8 cellular contexts compared by ENCODE assay signal in genomic region chr12:42541308-42541707, GRCh38. TPM values are rescaled to one million over a fixed set of nuclear protein-coding genes. Genes with fewer than 3 reads are reported as not detected.
A peak's percentile ranks its signal among the peaks of the same experiment; 100 is the strongest.
DNase-seq lines count a peak whose midpoint lies in the region; ATAC-seq, FAIRE-seq and TF ChIP-seq lines count a peak whose summit lies in the region.
"Not testable (repeated sequence)": the region's sequence is repeated elsewhere in the genome, so short reads cannot be mapped to it uniquely, and the experiment has no call there.
"Had no signal": no experiment of that assay in that cellular context is flagged by ENCODE, and none has a peak within 500 bp of the region (broad histone marks: within the 10 kb centered on the region; RNA-seq: fewer than 3 reads in every experiment).

No MANE protein-coding gene starts in this region.

- POLR2A ChIA-PET in HEK293 (lab: Yijun Ruan, JAX) = interaction anchor here (0.7 kb wide), 1 partner anchor 28 kb away, joined by 4 read pairs; no protein-coding TSS in a partner anchor
- POLR2A ChIA-PET in WTC11 (lab: Charles Lee); K562 (lab: Yijun Ruan, JAX); HepG2 (lab: Yijun Ruan, JAX): not testable (repeated sequence)

- not testable (repeated sequence) for H3K9me1 ChIP-seq in K562 (ENCODE audit: control insufficient read depth, insufficient read depth, low read length)

- 5% methylated on average over 2 of the region's 2 CpGs for WGBS in K562 (ENCODE audit: insufficient coverage, low coverage, missing lambda C conversion rate)
- 5% methylated on average over 2 of the region's 2 CpGs for WGBS in HepG2 (ENCODE audit: low lambda C conversion rate)
- 73% methylated on average over 2 of the region's 2 CpGs for WGBS in smooth muscle cell (ENCODE audit: low lambda C conversion rate)

- H3K36me3 ChIP-seq in HEK293 (ENCODE audit: control insufficient read depth in 2 of 2, insufficient read depth in 1 of 2, low read length in 2 of 2); K562 (ENCODE audit: control insufficient read depth, insufficient read depth, low read length); HepG2 (replicated peaks in 1 of 2; ENCODE audit: control insufficient read depth in 1 of 2, insufficient read depth in 2 of 2, low read length in 2 of 2); smooth muscle cell (ENCODE audit: low read depth): not testable (repeated sequence)

- not testable (repeated sequence) for DNase-seq in WTC11 (ENCODE audit: low spot score); K562 (ENCODE audit: extremely low read depth in 1 of 4, low spot score in 3 of 4); HepG2 (ENCODE audit: low spot score); smooth muscle cell (lab: John Stamatoyannopoulos, UW; ENCODE audit: unreplicated experiment)

- H3K27me3 Mint-ChIP-seq in WTC11 (ENCODE audit: low read depth) = not testable (repeated sequence)

- CTCF ChIA-PET in HEK293 (lab: Yijun Ruan, JAX) = interaction anchor here (1.4 kb wide), 1 partner anchor 28 kb away, joined by 4 read pairs; no protein-coding TSS in a partner anchor
- CTCF ChIA-PET in WTC11 (lab: Charles Lee); K562 (lab: Yijun Ruan, JAX; ENCODE audit: low intra/inter-chr PET ratio); HepG2 (lab: Yijun Ruan, JAX; ENCODE audit: low intra/inter-chr PET ratio, low total read pairs): not testable (repeated sequence)

- not testable (repeated sequence) for FAIRE-seq in K562 (lab: Jason Lieb, UNC); HepG2 (lab: Jason Lieb, UNC)

- not testable (repeated sequence) for H3K4me3 ChIP-seq in HEK293 (ENCODE audit: low read depth, low read length); K562; HepG2 (replicated peaks in 1 of 3; ENCODE audit: insufficient read depth in 1 of 3, low read depth in 2 of 3, low read length in 3 of 3); smooth muscle cell

- not testable (repeated sequence) for H3K27me3 ChIP-seq in K562 (ENCODE audit: control insufficient read depth in 2 of 2, insufficient read depth in 2 of 2, low read length in 2 of 2); HepG2 (ENCODE audit: control insufficient read depth in 1 of 2, insufficient read depth in 2 of 2, low read length in 2 of 2); smooth muscle cell (ENCODE audit: low read depth)

- BruUV-seq in K562 (replicated peaks; lab: Mats Ljungman, UMichigan); HepG2 (replicated peaks; lab: Mats Ljungman, UMichigan): not testable (repeated sequence)

- not testable (repeated sequence) for H3K27ac Mint-ChIP-seq in WTC11

- not testable (repeated sequence) for H3K4me1 Mint-ChIP-seq in WTC11

- in situ Hi-C loops in K562 (cut with MboI); HepG2 (cut with HindIII; ENCODE audit: extremely low pct_ligation_motif_present, low pct_unique_long_range_greater_than_20kb): not testable (repeated sequence)

- not testable (repeated sequence) for H3K36me3 Mint-ChIP-seq in WTC11

- H3K4me3 Mint-ChIP-seq in WTC11 = not testable (repeated sequence)

- H3K4me2 ChIP-seq in K562 (ENCODE audit: insufficient read depth, low read length); HepG2 (ENCODE audit: low read depth, low read length); smooth muscle cell: not testable (repeated sequence)

- TF ChIP-seq CTCF in HEK293 (tag by site-specific recombination; IDR thresholded peaks at IDR 0.05); WTC11 (IDR thresholded peaks at IDR 0.05); K562 (IDR thresholded peaks at IDR 0.05 in 2 of 3, conservative IDR thresholded peaks at IDR 0.05 in 1 of 3; ENCODE audit: insufficient read depth in 2 of 3, low read depth in 1 of 3, low read length in 3 of 3); HepG2 (CRISPR knock-in tag; IDR thresholded peaks at IDR 0.05); smooth muscle cell (IDR thresholded peaks at IDR 0.05; ENCODE audit: borderline replicate concordance, insufficient read depth, poor library complexity, severe bottlenecking): not testable (repeated sequence)

- H3K9me3 ChIP-seq in HEK293 (ENCODE audit: control insufficient read depth, insufficient read depth, low read depth, low read length); K562 (replicated peaks; ENCODE audit: control insufficient read depth, insufficient read depth, low read depth, low read length); HepG2 (ENCODE audit: low read length); smooth muscle cell (replicated peaks; ENCODE audit: low read depth): not testable (repeated sequence)

- intact Hi-C loops in K562 (cut with micrococcal nuclease); HepG2 (cut with micrococcal nuclease; ENCODE audit: unreplicated experiment): not testable (repeated sequence)

- H3K9ac ChIP-seq in K562 (ENCODE audit: insufficient read depth in 1 of 2, low read depth in 2 of 2, low read length in 2 of 2); HepG2 (ENCODE audit: insufficient read depth, low read depth, low read length); smooth muscle cell (ENCODE audit: low read depth): not testable (repeated sequence)

- not testable (repeated sequence) for H3K9me3 Mint-ChIP-seq in WTC11

- not testable (repeated sequence) for TF ChIP-seq RAD21 in K562 (CRISPR knock-in tag; conservative IDR thresholded peaks at IDR 0.05 in 1 of 2, IDR thresholded peaks at IDR 0.05 in 1 of 2); HepG2 (CRISPR knock-in tag; IDR thresholded peaks at IDR 0.05)

- not testable (repeated sequence) for H3K4me1 ChIP-seq in HEK293 (ENCODE audit: control insufficient read depth, insufficient read depth, low read length); K562 (replicated peaks in 1 of 2; ENCODE audit: control insufficient read depth in 2 of 2, insufficient read depth in 2 of 2, low read length in 2 of 2); HepG2 (ENCODE audit: insufficient read depth, low read length); smooth muscle cell (ENCODE audit: low read depth)

- not testable (repeated sequence) for H3K79me2 ChIP-seq in K562 (ENCODE audit: control insufficient read depth, insufficient read depth, low read length); HepG2 (ENCODE audit: insufficient read depth, low read length)
- peaks cover 99% of the 10 kb centered on the region for H3K79me2 ChIP-seq in smooth muscle cell (ENCODE audit: low read depth)

- not testable (repeated sequence) for H3K27ac ChIP-seq in HEK293 (ENCODE audit: extremely low read depth, low read depth, low read length); K562 (ENCODE audit: extremely low read depth, low read depth, low read length); HepG2 (ENCODE audit: extremely low read length, insufficient read depth, low read length)
- H3K27ac ChIP-seq in smooth muscle cell (ENCODE audit: low read depth) = peak overlapping the region; percentile 30

- H4K20me1 ChIP-seq in K562 (replicated peaks; ENCODE audit: control insufficient read depth, insufficient read depth, low read length); HepG2 (ENCODE audit: insufficient read depth, low read length): not testable (repeated sequence)
- H4K20me1 ChIP-seq in smooth muscle cell (ENCODE audit: low read depth) = peaks cover 97% of the 10 kb centered on the region

- TF ChIP-seq EP300 in K562 (IDR thresholded peaks at IDR 0.05; ENCODE audit: low read length); HepG2 (IDR thresholded peaks at IDR 0.05; ENCODE audit: low read depth in 2 of 2, low read length in 2 of 2); HepG2 (CRISPR knock-in tag; IDR thresholded peaks at IDR 0.05; ENCODE audit: borderline replicate concordance): not testable (repeated sequence)

- H2AFZ ChIP-seq in K562 (ENCODE audit: low read depth, low read length); HepG2 (ENCODE audit: low read length); smooth muscle cell (ENCODE audit: low read depth): not testable (repeated sequence)

- not testable (repeated sequence) for TF ChIP-seq POLR2A in K562 (conservative IDR thresholded peaks at IDR 0.05); HepG2 (IDR thresholded peaks at IDR 0.05; ENCODE audit: insufficient read depth in 1 of 2, low read depth in 2 of 2, low read length in 2 of 2)

- not testable (repeated sequence) for ATAC-seq in WTC11, K562, HepG2

- not testable (repeated sequence) for H3F3A ChIP-seq in smooth muscle cell (ENCODE audit: low read depth)

RNA-seq across cellular contexts. Expression of gene PRICKLE1, which starts 48.2 kb away (rescaled TPM):
- total RNA-seq in WTC11 (2021) (11.7 to 16.4 TPM (median 15.3 TPM) in 3 replicates), K562 (2014; rRNA removed) (0.08 and 0.23 TPM in 2 replicates), K562 (2014; rRNA removed; fragmentation: Illumina TruSeq; extraction: Trizol) (0.22 and 0.67 TPM in 2 replicates), K562 (2015; rRNA removed; fragmentation: Illumina TruSeq; extraction: Trizol) (0.60 and 0.65 TPM in 2 replicates), K562 (2021) (0.58 and 0.67 TPM in 2 replicates), HepG2 (2016; rRNA removed; fragmentation: Illumina TruSeq; extraction: Trizol) (not detected in 2 replicates), smooth muscle cell (39.4 and 45.7 TPM in 2 replicates)
- 0.76 and 0.93 TPM in 2 replicates for total RNA-seq in K562 (2011; cell fraction: chromatin; rRNA removed; ENCODE audit: low replicate concordance)
- 0.66 and 0.67 TPM in 2 replicates for total RNA-seq in K562 (2011; cell fraction: nucleolus; rRNA removed)
- total RNA-seq in K562 (2011; cell fraction: nucleoplasm; rRNA removed) = 1.2 and 2.2 TPM in 2 replicates
- polyA plus RNA-seq in K562 (2011; rRNA removed) (0.79 and 0.85 TPM in 2 replicates), K562 (2014; fragmentation: Illumina TruSeq; extraction: Trizol) (0.31 and 0.57 TPM in 2 replicates), K562 (2014; fragmentation: Nextera tagmentation; extraction: Ambion mirVana) (under 1 TPM; 0.31 to 0.39 TPM), K562 (2014; rRNA removed) (0.29 and 0.76 TPM in 2 replicates), HepG2 (2011; rRNA removed) (not detected in 2 replicates), smooth muscle cell (42.2 and 55.4 TPM in 2 replicates)
- 0.34 and 1.2 TPM in 2 replicates for polyA plus RNA-seq in K562 (2011; cell fraction: cytosol; rRNA removed)
- polyA plus RNA-seq in K562 (2011; cell fraction: nucleus; rRNA removed) = 1.1 and 1.4 TPM in 2 replicates
- 0.73 and 0.89 TPM in 2 replicates for polyA plus RNA-seq in K562 (2012)
- 2.0 and 9.8 TPM in 2 replicates for polyA minus RNA-seq in K562 (2011; rRNA and poly(A)+ RNA removed)
- 3.6 and 10.5 TPM in 2 replicates for polyA minus RNA-seq in K562 (2011; cell fraction: cytosol; rRNA and poly(A)+ RNA removed)
- 2.3 and 6.4 TPM in 2 replicates for polyA minus RNA-seq in K562 (2011; cell fraction: nucleus; rRNA and poly(A)+ RNA removed)
- not detected in 2 replicates for total RNA-seq in HepG2 (2016; cell fraction: cytosol; rRNA removed; fragmentation: Illumina TruSeq; extraction: Trizol; ENCODE audit: low read depth)
- not detected in 2 replicates for total RNA-seq in HepG2 (2016; cell fraction: insoluble cytoplasmic fraction; rRNA removed; fragmentation: Illumina TruSeq; extraction: Trizol)
- total RNA-seq in HepG2 (2016; cell fraction: membrane; rRNA removed; fragmentation: Illumina TruSeq; extraction: Trizol) = not detected in 2 replicates
- total RNA-seq in HepG2 (2016; cell fraction: nucleus; rRNA removed; fragmentation: Illumina TruSeq; extraction: Trizol) = not detected in 2 replicates
- polyA plus RNA-seq in HepG2 (2011; cell fraction: cytosol; rRNA removed) = not detected in 2 replicates
- not detected in 2 replicates for polyA plus RNA-seq in HepG2 (2011; cell fraction: nucleus; rRNA removed)
- not detected in 2 replicates for polyA plus RNA-seq in HepG2 (2012)
- not detected in 2 replicates for polyA plus RNA-seq in HepG2 (2016; cell fraction: cytosol; fragmentation: Illumina TruSeq; extraction: Trizol; ENCODE audit: low read depth)
- not detected in 2 replicates for polyA plus RNA-seq in HepG2 (2016; cell fraction: insoluble cytoplasmic fraction; fragmentation: Illumina TruSeq; extraction: Trizol; ENCODE audit: low read depth)
- polyA plus RNA-seq in HepG2 (2016; cell fraction: membrane; fragmentation: Illumina TruSeq; extraction: Trizol; ENCODE audit: low read depth) = not detected in 2 replicates
- not detected in 2 replicates for polyA plus RNA-seq in HepG2 (2016; cell fraction: nucleus; fragmentation: Illumina TruSeq; extraction: Trizol; ENCODE audit: insufficient read depth, low read depth)
- polyA minus RNA-seq in HepG2 (2011; rRNA and poly(A)+ RNA removed; ENCODE audit: low replicate concordance) = not detected in 2 replicates
- polyA minus RNA-seq in HepG2 (2011; cell fraction: cytosol; rRNA and poly(A)+ RNA removed) = not detected in 2 replicates
- not detected in 2 replicates for polyA minus RNA-seq in HepG2 (2011; cell fraction: nucleus; rRNA and poly(A)+ RNA removed)
- total RNA-seq: CD4-positive, alpha-beta memory T cell; CD4-positive, alpha-beta T cell; CD8-positive, alpha-beta memory T cell had no signal
- polyA plus RNA-seq: CD4-positive, alpha-beta memory T cell had no signal
